Comparison of ENCODE assay signal across 9 cellular contexts in the genomic region with DNA sequence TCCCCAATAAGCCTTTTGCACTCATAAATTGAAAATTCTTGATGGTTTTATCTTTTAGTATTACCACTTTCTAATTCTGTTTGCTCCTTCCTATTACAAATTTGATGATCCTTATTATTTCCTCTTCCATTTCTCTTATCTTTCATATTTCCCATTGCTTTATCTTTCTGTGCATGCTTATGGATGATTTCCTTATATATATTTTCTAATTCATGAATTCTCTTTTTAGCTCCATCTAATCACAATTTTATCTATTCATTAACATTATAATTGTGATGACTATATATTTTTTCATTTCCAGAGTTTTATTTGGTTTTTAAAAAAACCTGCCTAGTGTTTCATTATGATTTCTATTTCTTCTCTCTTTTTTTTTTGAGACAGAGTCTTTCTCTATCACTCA. TPM values are rescaled to one million over a fixed set of nuclear protein-coding genes. Genes with fewer than 3 reads are reported as not detected.
"Had no signal": no experiment of that assay in that cellular context is flagged by ENCODE, and none has a peak within 500 bp of the region (broad histone marks: within the 10 kb centered on the region; RNA-seq: fewer than 3 reads in every experiment).

No MANE protein-coding gene starts in this region.

- DNase-seq: IMR-90, KBM-7, KG1 had no signal

- ATAC-seq: HepG2 had no signal

- H3K27ac ChIP-seq: HL-60 had no signal

- FAIRE-seq: HepG2, HTR-8/SVneo had no signal

RNA-seq across cellular contexts. Expression of gene FOXL2NB, which starts 17.9 kb away (rescaled TPM):
- total RNA-seq: HepG2, HT-29, HT1080 had no signal
- polyA plus RNA-seq: HepG2, IgD-negative memory B cell had no signal

RNA-seq across cellular contexts. Expression of gene FOXL2, which starts 18.0 kb away (rescaled TPM):
- total RNA-seq: HepG2, HT-29, HT1080, IMR-90 had no signal
- polyA plus RNA-seq: HepG2, IgD-negative memory B cell had no signal

RNA-seq across cellular contexts. Expression of gene PRR23A, which starts 41.1 kb away (rescaled TPM):
- total RNA-seq: HepG2, HT-29, HT1080, IMR-90 had no signal
- polyA plus RNA-seq: HepG2, IgD-negative memory B cell, IMR-90 had no signal

RNA-seq across cellular contexts. Expression of gene PRR23B, which starts 55.8 kb away (rescaled TPM):
- total RNA-seq: HepG2, HT-29, HT1080, IMR-90 had no signal
- polyA plus RNA-seq: HepG2, IgD-negative memory B cell, IMR-90 had no signal
